ENCODE assay signal across 8 cellular contexts in genomic region chr1:51189421-51190073, GRCh38. TPM values are rescaled to one million over a fixed set of nuclear protein-coding genes. Genes with fewer than 3 reads are reported as not detected.
DNase-seq lines count a peak whose midpoint lies in the region; ATAC-seq, FAIRE-seq and TF ChIP-seq lines count a peak whose summit lies in the region.

No MANE protein-coding gene starts in this region.

- H3K4me1 Mint-ChIP-seq in activated CD4-positive, alpha-beta T cell treated with anti-CD3 and anti-CD28 coated beads for 36 hours: no peaks in the 10 kb centered on the region

- no peaks in the 10 kb centered on the region for H3K36me3 Mint-ChIP-seq in activated CD4-positive, alpha-beta T cell treated with anti-CD3 and anti-CD28 coated beads for 36 hours (ENCODE audit: low read depth)

- FAIRE-seq in H54 (lab: Jason Lieb, UNC): peak; percentile 94

- POLR2A ChIA-PET in activated CD4-positive, alpha-beta T cell treated with anti-CD3 and anti-CD28 coated beads for 36 hours (lab: Charles Lee): no interaction called here

- no peak overlapping the region for H3K27ac Mint-ChIP-seq in activated CD4-positive, alpha-beta T cell treated with anti-CD3 and anti-CD28 coated beads for 36 hours

- CTCF ChIA-PET in activated CD4-positive, alpha-beta T cell treated with anti-CD3 and anti-CD28 coated beads for 36 hours (lab: Charles Lee): interaction anchor here (0.6 to 8.4 kb wide), 56 partner anchors 9 to 825 kb away, joined by 3 to 121 read pairs (median 4); partner anchors contain the start of genes C1orf185 and RNF11

- peak; percentile 39 for DNase-seq in Caki2 (ENCODE audit: low read depth)
- peak; percentile 41 for DNase-seq in H54 (ENCODE audit: insufficient read length, low spot score)
- peak; percentile 67 for DNase-seq in NCI-H345 (lab: John Stamatoyannopoulos, UW)
- DNase-seq in activated CD4-positive, alpha-beta T cell treated with anti-CD3 and anti-CD28 coated beads for 36 hours: peak; percentile 66
- DNase-seq in fibroblast of gingiva (ENCODE audit: low read depth): peak; percentile 69
- DNase-seq in omental fat pad (ENCODE audit: low spot score): no peak
- DNase-seq in cortex of kidney (lab: John Stamatoyannopoulos, UW): no peak

- no peaks in the 10 kb centered on the region for H3K9me3 Mint-ChIP-seq in activated CD4-positive, alpha-beta T cell treated with anti-CD3 and anti-CD28 coated beads for 36 hours (ENCODE audit: low read depth)

- in situ Hi-C loops in Caki2 (cut with HindIII; ENCODE audit: low pct_unique_long_range_greater_than_20kb, low sequenced_read_pairs): no loop called here

- no peak overlapping the region for H3K4me3 Mint-ChIP-seq in activated CD4-positive, alpha-beta T cell treated with anti-CD3 and anti-CD28 coated beads for 36 hours

- no peak for TF ChIP-seq POLR2A in H54 (IDR thresholded peaks at IDR 0.05; ENCODE audit: low read depth, low read length)

- TF ChIP-seq CTCF in omental fat pad (IDR thresholded peaks at IDR 0.05): peak in 1 of 3 donors; percentile 45

- intact Hi-C loops in activated CD4-positive, alpha-beta T cell treated with anti-CD3 and anti-CD28 coated beads for 36 hours (cut with DNase I, micrococcal nuclease): loop anchor here (1.0 to 10.0 kb wide), 8 partner anchors 97 to 822 kb away; partner anchors contain the start of gene CDKN2C (in 1 of the 2)

- no peak for ATAC-seq in activated CD4-positive, alpha-beta T cell treated with anti-CD3 and anti-CD28 coated beads for 36 hours
- ATAC-seq in omental fat pad (ENCODE audit: low FRiP score) (peak; percentile 76), GM21390 (IDR thresholded peaks at IDR 0.05; ENCODE audit: unreplicated experiment) (no peak)

- H3K27me3 Mint-ChIP-seq in activated CD4-positive, alpha-beta T cell treated with anti-CD3 and anti-CD28 coated beads for 36 hours: no peaks in the 10 kb centered on the region

RNA-seq across cellular contexts. Expression of gene RNF11, which starts 46.5 kb away (rescaled TPM):
- total RNA-seq in Caki2 (2014; rRNA removed; shearing (Covaris generic); ENCODE audit: low replicate concordance): 52.8 and 54.1 TPM in 2 replicates
- total RNA-seq in activated CD4-positive, alpha-beta T cell treated with anti-CD3 and anti-CD28 coated beads for 36 hours: 10 to 100 TPM; 20.6 to 26.0 TPM
- 10 to 100 TPM; 73.4 to 92.6 (median 78.2) TPM for total RNA-seq in omental fat pad

Comparison
In these comparisons a context has a peak if more than half of its experiments do, and no peak if none do; other contexts are left out.
1. DNase-seq: peak in Caki2 (single experiment), H54 (single experiment), NCI-H345 (single experiment), activated CD4-positive, alpha-beta T cell treated with anti-CD3 and anti-CD28 coated beads for 36 hours (single experiment) and fibroblast of gingiva (single experiment); none in omental fat pad (single experiment) and cortex of kidney (single experiment).